ENCODE assay signal across 7 cellular contexts in genomic region chr16:83781-84615, GRCh38. TPM values are rescaled to one million over a fixed set of nuclear protein-coding genes. Genes with fewer than 3 reads are reported as not detected.
A peak's percentile ranks its signal among the peaks of the same experiment; 100 is the strongest.
DNase-seq lines count a peak whose midpoint lies in the region; TF ChIP-seq lines count a peak whose summit lies in the region.

No MANE protein-coding gene starts in this region.

- H3K27ac ChIP-seq in esophagus (ENCODE audit: low read depth in 2 of 2, low read length in 1 of 2): peak overlapping the region; percentile 37 to 48

- peaks cover 9% of the 10 kb centered on the region for H3K27me3 Mint-ChIP-seq in HFFc6 (ENCODE audit: insufficient read depth)

- H3K4me3 ChIP-seq in esophagus (ENCODE audit: low read depth in 1 of 2, low read length in 2 of 2): no peak overlapping the region

- H3K4me3 Mint-ChIP-seq in HFFc6: peak overlapping the region; percentile 42

- no peak for DNase-seq in HFFc6
- peak; percentile 32 for DNase-seq in RPMI8226
- DNase-seq in stimulated activated CD8-positive, alpha-beta memory T cell treated with anti-CD3 and anti-CD28 coated beads, Interleukin-4, amount 100 ng/mL, for 48 hours: peak; percentile 50
- no peak for DNase-seq in stimulated activated CD4-positive, alpha-beta T cell treated with anti-CD3 and anti-CD28 coated beads, Interleukin-12 subunit alpha, Interleukin-12 subunit beta, amount 100 ng/mL, for 4 hours
- DNase-seq in germinal center (ENCODE audit: low spot score): no peak
- DNase-seq in inferior parietal cortex (ENCODE audit: extremely low spot score): no peak

- H3K9me3 Mint-ChIP-seq in HFFc6: no peaks in the 10 kb centered on the region

- no peak; the same call in 1 of the 2 replicates for TF ChIP-seq CTCF in HFFc6 (IDR thresholded peaks at IDR 0.05)

- H3K36me3 Mint-ChIP-seq in HFFc6 (ENCODE audit: low read depth): peaks cover 7% of the 10 kb centered on the region

- H3K4me1 Mint-ChIP-seq in HFFc6 (ENCODE audit: low read depth): peaks cover 35% of the 10 kb centered on the region

- H3K27ac Mint-ChIP-seq in HFFc6: peak overlapping the region; percentile 89

- no peaks in the 10 kb centered on the region for H3K9me3 ChIP-seq in esophagus (ENCODE audit: control insufficient read depth in 2 of 2, insufficient read depth in 1 of 2, low read depth in 1 of 2, low read length in 1 of 2)

- H3K27me3 ChIP-seq in esophagus (ENCODE audit: control insufficient read depth in 1 of 2, insufficient read depth in 2 of 2, low read length in 2 of 2): no peaks in the 10 kb centered on the region

- 62 to 64% methylated on average over 21 of the region's 21 CpGs for WGBS in esophagus, 2 donors

- peaks cover 4 to 16% of the 10 kb centered on the region in 2 donors for H3K4me1 ChIP-seq in esophagus (ENCODE audit: control insufficient read depth in 2 of 2, insufficient read depth in 2 of 2, low read length in 1 of 2)

- H3K36me3 ChIP-seq in esophagus (ENCODE audit: control insufficient read depth in 2 of 2, insufficient read depth in 2 of 2, low read length in 1 of 2): peaks cover 10 to 50% of the 10 kb centered on the region in 2 donors

RNA-seq across cellular contexts. Expression of gene MPG, which starts 6.0 kb away (rescaled TPM):
- total RNA-seq in HFFc6 (2021; fragmentation: NEBNext Ultra II Directional; extraction: Animal tissue kit (Norgen Biotek cat#: 25700)): 100 to 1,000 TPM in 2 of 6 experiments, 10 to 100 TPM in 4; 92.3 to 104 (median 96.9) TPM
- 10 to 100 TPM; 42.3 to 45.3 TPM for polyA plus RNA-seq in esophagus

RNA-seq across cellular contexts. Expression of gene RHBDF1, which starts 11.6 kb away (rescaled TPM):
- 10 to 100 TPM; 54.9 to 65.8 (median 60.0) TPM for total RNA-seq in HFFc6 (2021; fragmentation: NEBNext Ultra II Directional; extraction: Animal tissue kit (Norgen Biotek cat#: 25700))
- 10 to 100 TPM; 36.6 to 56.0 TPM for polyA plus RNA-seq in esophagus

RNA-seq across cellular contexts. Expression of gene SNRNP25, which starts 30.4 kb away (rescaled TPM):
- 10 to 100 TPM; 40.3 to 53.1 (median 44.0) TPM for total RNA-seq in HFFc6 (2021; fragmentation: NEBNext Ultra II Directional; extraction: Animal tissue kit (Norgen Biotek cat#: 25700))
- 10 to 100 TPM; 18.1 to 25.6 TPM for polyA plus RNA-seq in esophagus

RNA-seq across cellular contexts. Expression of gene POLR3K, which starts 30.6 kb away (rescaled TPM):
- total RNA-seq in HFFc6 (2021; fragmentation: NEBNext Ultra II Directional; extraction: Animal tissue kit (Norgen Biotek cat#: 25700)): 10 to 100 TPM; 18.9 to 24.7 (median 19.8) TPM
- polyA plus RNA-seq in esophagus: 10 to 100 TPM in 1 of 2 donors, 1 to 10 TPM in 1; 4.3 to 11.4 TPM

RNA-seq across cellular contexts. Expression of gene NPRL3, which starts 54.5 kb away (rescaled TPM):
- total RNA-seq in HFFc6 (2021; fragmentation: NEBNext Ultra II Directional; extraction: Animal tissue kit (Norgen Biotek cat#: 25700)): 10 to 100 TPM; 33.9 to 40.9 (median 37.1) TPM
- polyA plus RNA-seq in esophagus: 10 to 100 TPM in 1 of 2 donors, 1 to 10 TPM in 1; 9.6 to 14.0 TPM

Comparison
In these comparisons a context has a peak if more than half of its experiments do, and no peak if none do; other contexts are left out.
1. DNase-seq: peak in RPMI8226 (single experiment) and stimulated activated CD8-positive, alpha-beta memory T cell treated with anti-CD3 and anti-CD28 coated beads, Interleukin-4, amount 100 ng/mL, for 48 hours (single experiment); none in HFFc6 (single experiment), stimulated activated CD4-positive, alpha-beta T cell treated with anti-CD3 and anti-CD28 coated beads, Interleukin-12 subunit alpha, Interleukin-12 subunit beta, amount 100 ng/mL, for 4 hours (single experiment), germinal center (single experiment) and inferior parietal cortex (single experiment).